In genomic region chr1:232139444-232139843, GRCh38 we compare ENCODE assay signal across 6 cellular contexts.
"Had no signal": no experiment of that assay in that cellular context is flagged by ENCODE, and none has a peak within 500 bp of the region (broad histone marks: within the 10 kb centered on the region; RNA-seq: fewer than 3 reads in every experiment).

No MANE protein-coding gene starts in this region.

- ATAC-seq: K562 had no signal

- H3K27ac ChIP-seq: GM23248 had no signal

- H2AFZ ChIP-seq: GM23248 had no signal

- H3K4me3 ChIP-seq: GM23248, K562 had no signal

- DNase-seq: GM23248, H7, HCEC 1CT, IMR-90, KG1 had no signal
